Comparison of ENCODE assay signal across 8 cellular contexts in genomic region chr1:39196244-39197215, GRCh38.
DNase-seq lines count a peak whose midpoint lies in the region; ATAC-seq lines count a peak whose summit lies in the region.

No MANE protein-coding gene starts in this region.

- H3K36me3 Mint-ChIP-seq in activated T-cell treated with anti-CD3 and anti-CD28 coated beads, Interleukin-2, amount 50 U/mL, for 24 hours (ENCODE audit: low read depth), result no peaks in the 10 kb centered on the region

- no peak for ATAC-seq in HG03520 (IDR thresholded peaks at IDR 0.05; ENCODE audit: unreplicated experiment)

- H3K9me3 Mint-ChIP-seq in activated T-cell treated with anti-CD3 and anti-CD28 coated beads, Interleukin-2, amount 50 U/mL, for 24 hours, result no peaks in the 10 kb centered on the region

- H3K27me3 Mint-ChIP-seq in activated T-cell treated with anti-CD3 and anti-CD28 coated beads, Interleukin-2, amount 50 U/mL, for 24 hours, result no peaks in the 10 kb centered on the region

- peak overlapping the region; percentile 74 for H3K4me3 Mint-ChIP-seq in activated T-cell treated with anti-CD3 and anti-CD28 coated beads, Interleukin-2, amount 50 U/mL, for 24 hours

- peaks cover 77% of the 10 kb centered on the region for H3K4me1 Mint-ChIP-seq in activated T-cell treated with anti-CD3 and anti-CD28 coated beads, Interleukin-2, amount 50 U/mL, for 24 hours (ENCODE audit: low read depth)

- peak; percentile 96 for DNase-seq in NCI-H2107 treated with DMSO at 0.1 percent for 48 hours (lab: John Stamatoyannopoulos, UW; ENCODE audit: unreplicated experiment)
- no peak for DNase-seq in NCI-H2107 (lab: John Stamatoyannopoulos, UW)
- peak; percentile 98 for DNase-seq in NOMO-1 treated with DMSO at 0.1 percent for 48 hours (lab: John Stamatoyannopoulos, UW; ENCODE audit: unreplicated experiment)
- peak; percentile 54 for DNase-seq in activated T-cell treated with anti-CD3 and anti-CD28 coated beads, Interleukin-2, amount 50 U/mL, for 24 hours
- DNase-seq in glomerular visceral epithelial cell (ENCODE audit: extremely low spot score), result peak; percentile 54
- peak; percentile 37 for DNase-seq in superior temporal gyrus (ENCODE audit: extremely low spot score)
- no peak for DNase-seq in NCI-H446 treated with DMSO at 0.1 percent for 48 hours (lab: John Stamatoyannopoulos, UW)

- H3K27ac Mint-ChIP-seq in activated T-cell treated with anti-CD3 and anti-CD28 coated beads, Interleukin-2, amount 50 U/mL, for 24 hours, result peak overlapping the region; percentile 99

Comparison
In these comparisons a context has a peak if more than half of its experiments do, and no peak if none do; other contexts are left out.
1. DNase-seq: peak in NCI-H2107 treated with DMSO at 0.1 percent for 48 hours (single experiment), NOMO-1 treated with DMSO at 0.1 percent for 48 hours (single experiment), activated T-cell treated with anti-CD3 and anti-CD28 coated beads, Interleukin-2, amount 50 U/mL, for 24 hours (single experiment), glomerular visceral epithelial cell (single experiment) and superior temporal gyrus (single experiment); none in NCI-H2107 (single experiment) and NCI-H446 treated with DMSO at 0.1 percent for 48 hours (single experiment).